ENCODE assay signal across 13 cellular contexts in the genomic region with DNA sequence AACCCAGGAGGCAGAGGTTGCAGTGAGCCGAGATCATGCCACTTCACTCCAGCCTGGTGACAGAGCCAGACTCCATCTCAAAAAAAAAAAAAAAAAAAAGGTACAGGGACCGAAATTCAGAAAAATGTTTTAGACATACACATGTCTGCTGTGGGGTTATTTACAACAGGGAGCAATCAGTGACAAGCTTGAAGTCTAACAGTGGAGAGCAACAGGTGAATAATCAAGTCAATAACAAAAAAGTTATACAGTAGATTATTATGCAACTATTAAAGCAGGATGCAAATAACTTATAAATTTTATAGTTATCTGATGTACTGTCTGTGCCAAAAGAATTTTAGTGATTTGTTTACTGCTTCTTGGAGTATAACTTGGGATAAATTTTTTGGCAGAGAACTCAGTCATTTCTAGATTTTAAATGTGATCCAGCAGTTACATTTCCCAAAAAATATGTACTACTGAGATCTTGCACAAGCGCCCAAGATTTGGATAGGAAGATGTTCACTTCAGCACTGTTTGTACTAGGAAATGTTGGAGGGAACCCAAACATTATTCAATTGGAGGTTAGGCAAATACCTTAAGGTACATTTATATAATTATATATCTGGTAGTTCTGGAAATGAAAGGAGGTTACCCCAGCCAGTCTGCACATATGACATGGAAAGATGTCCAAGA. TPM values are rescaled to one million over a fixed set of nuclear protein-coding genes. Genes with fewer than 3 reads are reported as not detected.
DNase-seq lines count a peak whose midpoint lies in the region; ATAC-seq, FAIRE-seq and TF ChIP-seq lines count a peak whose summit lies in the region.
"Had no signal": no experiment of that assay in that cellular context is flagged by ENCODE, and none has a peak within 500 bp of the region (broad histone marks: within the 10 kb centered on the region; RNA-seq: fewer than 3 reads in every experiment).

No MANE protein-coding gene starts in this region.

- H3K36me3 ChIP-seq in HEK293 (ENCODE audit: control insufficient read depth in 2 of 2, insufficient read depth in 1 of 2, low read length in 2 of 2) (peaks cover 0 to 10% of the 10 kb centered on the region in 2 experiments; a peak in 2 of 3 replicates), GM12878 (ENCODE audit: control insufficient read depth in 2 of 2, insufficient read depth in 2 of 2, low read length in 1 of 2) (peaks cover 4 to 13% of the 10 kb centered on the region in 2 experiments; a peak in 3 of 4 replicates)

- intact Hi-C loops in GM12878 (cut with micrococcal nuclease; ENCODE audit: unreplicated experiment), result loop anchor here (2.0 kb wide), 1 partner anchor 43 kb away; no protein-coding TSS in a partner anchor

- in situ Hi-C loops in GM12878 (cut with MboI), result no loop called here

- RAD21 ChIA-PET in GM12878 (lab: Charles Lee; ENCODE audit: unreplicated experiment), result no interaction called here

- H3K9me3 Mint-ChIP-seq in naive thymus-derived CD8-positive, alpha-beta T cell, result no peaks in the 10 kb centered on the region
- no peaks in the 10 kb centered on the region for H3K9me3 Mint-ChIP-seq in chondrocyte (ENCODE audit: low read depth)

- peaks cover 8 to 31% (median 28%) of the 10 kb centered on the region in 4 donors for H3K4me1 Mint-ChIP-seq in naive thymus-derived CD8-positive, alpha-beta T cell
- H3K4me1 Mint-ChIP-seq in chondrocyte (ENCODE audit: low read depth), result peaks cover 5% of the 10 kb centered on the region

- no peaks in the 10 kb centered on the region for H3K9me3 ChIP-seq in HEK293 (ENCODE audit: control insufficient read depth, insufficient read depth, low read depth, low read length)
- no peaks in the 10 kb centered on the region for H3K9me3 ChIP-seq in GM12878 (replicated peaks; ENCODE audit: control insufficient read depth, insufficient read depth, low read length)

- FAIRE-seq in GM12878 (lab: Jason Lieb, UNC), result no peak
- FAIRE-seq: keratinocyte had no signal

- TF ChIP-seq RAD21 in GM12878 (IDR thresholded peaks at IDR 0.05; ENCODE audit: insufficient read depth, low read depth, low read length), result no peak

- no peak overlapping the region for H2AFZ ChIP-seq in GM12878 (ENCODE audit: control insufficient read depth, low read depth, low read length)

- 0 out of 2 replicates have a peak overlapping the region, but pooled peaks have one; percentile 22 for H3K4me2 ChIP-seq in GM12878 (ENCODE audit: control insufficient read depth, insufficient read depth)

- BruUV-seq in GM12878 (replicated peaks; lab: Mats Ljungman, UMichigan), result no TSS peak

- H3K27ac ChIP-seq in HEK293 (ENCODE audit: extremely low read depth, low read depth, low read length), result no peak overlapping the region
- no peak overlapping the region for H3K27ac ChIP-seq in GM12878 (ENCODE audit: control insufficient read depth, insufficient read depth)

- peaks cover 0 to 24% (median 2%) of the 10 kb centered on the region in 3 donors for H3K36me3 Mint-ChIP-seq in naive thymus-derived CD8-positive, alpha-beta T cell
- peaks cover 7% of the 10 kb centered on the region for H3K36me3 Mint-ChIP-seq in chondrocyte (ENCODE audit: low read depth)

- SMC1A ChIA-PET in GM12878 (lab: Charles Lee; ENCODE audit: uncharacterized antibody, unreplicated experiment), result interaction anchor here (0.5 kb wide), 1 partner anchor 68 kb away, joined by 3 read pairs; no protein-coding TSS in a partner anchor

- WGBS in GM12878 (ENCODE audit: insufficient coverage, insufficient replicate concordance, low lambda C conversion rate, missing lambda C conversion rate), result 78% methylated on average over 3 of the region's 3 CpGs

- H3K9ac ChIP-seq in GM12878 (ENCODE audit: control insufficient read depth, insufficient read depth, low read length), result no peak overlapping the region

- TF ChIP-seq CTCF in AG10803 (conservative IDR thresholded peaks at IDR 0.05; ENCODE audit: low read length), result no peak
- TF ChIP-seq CTCF in HEK293 (tag by site-specific recombination; IDR thresholded peaks at IDR 0.05), result no peak
- no peak for TF ChIP-seq CTCF in GM12878 (IDR thresholded peaks at IDR 0.05 in 2 of 3, conservative IDR thresholded peaks at IDR 0.05 in 1 of 3; ENCODE audit: control insufficient read depth in 2 of 3, extremely low read depth in 1 of 3, insufficient read depth in 1 of 3, low read depth in 3 of 3, low read length in 3 of 3)
- no peak for TF ChIP-seq CTCF in chondrocyte (IDR thresholded peaks at IDR 0.05)

- H3K4me1 ChIP-seq in HEK293 (ENCODE audit: control insufficient read depth, insufficient read depth, low read length), result no peaks in the 10 kb centered on the region
- peaks cover 11% of the 10 kb centered on the region for H3K4me1 ChIP-seq in GM12878 (ENCODE audit: control insufficient read depth, insufficient read depth, low read length)

- CTCF ChIA-PET in HEK293 (lab: Yijun Ruan, JAX), result no interaction called here
- CTCF ChIA-PET in GM12878 (lab: Yijun Ruan, JAX), result interaction anchor here (0.7 to 1.0 kb wide), 2 partner anchors 33 to 520 kb away, joined by 3 read pairs; no protein-coding TSS in a partner anchor

- peak overlapping the region in 7 of 10 donors; percentile 29 to 94 (median 67) for H3K27ac Mint-ChIP-seq in naive thymus-derived CD8-positive, alpha-beta T cell
- no peak overlapping the region for H3K27ac Mint-ChIP-seq in chondrocyte (ENCODE audit: unreplicated experiment)

- no peaks in the 10 kb centered on the region for H3K27me3 ChIP-seq in GM12878 (replicated peaks in 1 of 2; ENCODE audit: control insufficient read depth in 2 of 2, insufficient read depth in 2 of 2, low read length in 1 of 2)

- DNase-seq in AG10803 (ENCODE audit: low read depth) (peak; percentile 81), GM12878 (ENCODE audit: low read depth, low spot score) (no peak), NCI-H2107 (lab: John Stamatoyannopoulos, UW) (no peak), chondrocyte (ENCODE audit: low spot score) (no peak), SHP77 (lab: John Stamatoyannopoulos, UW) (no peak)
- DNase-seq in naive thymus-derived CD8-positive, alpha-beta T cell, result no peak
- no peak for DNase-seq in activated naive CD4-positive, alpha-beta T cell treated with anti-CD3 and anti-CD28 coated beads, Interleukin-2, amount 50 U/mL, for 16 hours
- DNase-seq: COR-L47, erythroblast, NCI-H2227 treated with DMSO at 0.1 percent for 48 hours, occipital lobe had no signal

- TF ChIP-seq POLR2A in GM12878 (IDR thresholded peaks at IDR 0.05; ENCODE audit: low read depth, low read length), result no peak

- H3K4me3 Mint-ChIP-seq in naive thymus-derived CD8-positive, alpha-beta T cell, result peak overlapping the region in 3 of 10 donors; percentile 11 to 55 (median 26)
- H3K4me3 Mint-ChIP-seq in chondrocyte (ENCODE audit: unreplicated experiment), result no peak overlapping the region

- no peak for TF ChIP-seq EP300 in GM12878 (IDR thresholded peaks at IDR 0.05; ENCODE audit: borderline replicate concordance in 1 of 2, control insufficient read depth in 1 of 2, low read depth in 2 of 2, low read length in 2 of 2)

- H3K79me2 ChIP-seq in GM12878 (ENCODE audit: control insufficient read depth, insufficient read depth, low read length), result no peaks in the 10 kb centered on the region; the same call in 1 of the 2 replicates

- no peaks in the 10 kb centered on the region for H3K27me3 Mint-ChIP-seq in naive thymus-derived CD8-positive, alpha-beta T cell
- no peaks in the 10 kb centered on the region for H3K27me3 Mint-ChIP-seq in chondrocyte (ENCODE audit: low read depth)

- H3K4me3 ChIP-seq in AG10803 (ENCODE audit: low read length), result no peak overlapping the region
- H3K4me3 ChIP-seq in HEK293 (ENCODE audit: low read depth, low read length), result no peak overlapping the region
- H3K4me3 ChIP-seq in GM12878, result no peak overlapping the region

- POLR2A ChIA-PET in HEK293 (lab: Yijun Ruan, JAX), result no interaction called here
- POLR2A ChIA-PET in GM12878 (lab: Charles Lee), result interaction anchor here (0.7 kb wide), 2 partner anchors 37 to 56 kb away, joined by 7 read pairs; no protein-coding TSS in a partner anchor
- POLR2A ChIA-PET in naive thymus-derived CD8-positive, alpha-beta T cell (lab: Charles Lee), result interaction anchor here (0.6 to 1.9 kb wide), 10 partner anchors 20 to 236 kb away, joined by 3 to 8 read pairs (median 4); partner anchors contain the start of gene POLR3E

- ATAC-seq in GM12878, result no peak
- ATAC-seq in naive thymus-derived CD8-positive, alpha-beta T cell, result no peak

- no peaks in the 10 kb centered on the region for H4K20me1 ChIP-seq in GM12878 (ENCODE audit: control insufficient read depth, insufficient read depth)

RNA-seq across cellular contexts. Expression of gene EEF2K, which starts 34.1 kb away (rescaled TPM):
- total RNA-seq in GM12878 (2013; cell fraction: nucleolus; rRNA removed), result 97.4 and 104 TPM in 2 replicates
- 11.1 and 11.9 TPM in 2 replicates for total RNA-seq in GM12878 (2014; rRNA removed)
- 14.6 and 14.7 TPM in 2 replicates for total RNA-seq in GM12878 (2014; rRNA removed; fragmentation: Illumina TruSeq; extraction: Trizol)
- total RNA-seq in GM12878 (2021), result 26.7 and 29.6 TPM in 2 replicates
- polyA plus RNA-seq in GM12878 (2011; ENCODE audit: low read depth), result 6.6 TPM
- 13.4 and 23.0 TPM in 2 replicates for polyA plus RNA-seq in GM12878 (2011; rRNA removed)
- polyA plus RNA-seq in GM12878 (2011; cell fraction: cytosol; rRNA removed), result 32.0 and 43.1 TPM in 2 replicates
- 54.2 and 56.6 TPM in 2 replicates for polyA plus RNA-seq in GM12878 (2011; cell fraction: nucleus; rRNA removed)
- 8.8 and 10.3 TPM in 2 replicates for polyA plus RNA-seq in GM12878 (2012)
- 11.6 and 19.2 TPM in 2 replicates for polyA plus RNA-seq in GM12878 (2014; fragmentation: Illumina TruSeq; extraction: Trizol)
- 1 to 10 TPM; 2.0 to 2.4 TPM for polyA plus RNA-seq in GM12878 (2014; fragmentation: Nextera tagmentation; extraction: Ambion mirVana)
- polyA plus RNA-seq in GM12878 (2014; rRNA removed), result 12.6 and 14.9 TPM in 2 replicates
- 10 to 100 TPM; 10.3 to 10.6 TPM for polyA plus RNA-seq in GM12878 (2016; fragmentation: Nextera tagmentation; extraction: Ambion mirVana)
- 61.4 and 62.1 TPM in 2 replicates for polyA minus RNA-seq in GM12878 (2011; rRNA and poly(A)+ RNA removed)
- 17.2 and 17.9 TPM in 2 replicates for polyA minus RNA-seq in GM12878 (2011; cell fraction: cytosol; rRNA and poly(A)+ RNA removed)
- polyA minus RNA-seq in GM12878 (2011; cell fraction: nucleus; rRNA and poly(A)+ RNA removed), result 14.6 and 38.2 TPM in 2 replicates
- total RNA-seq in naive thymus-derived CD8-positive, alpha-beta T cell, result 10 to 100 TPM; 24.3 to 25.3 TPM
- polyA plus RNA-seq in naive thymus-derived CD8-positive, alpha-beta T cell, result 1 to 10 TPM; 2.0 to 3.2 (median 3.1) TPM
- total RNA-seq in chondrocyte, result 32.6 to 37.5 TPM (median 34.3 TPM) in 3 replicates

RNA-seq across cellular contexts. Expression of gene POLR3E, which starts 57.0 kb away (rescaled TPM):
- total RNA-seq in GM12878 (2013; cell fraction: nucleolus; rRNA removed), result 132 and 140 TPM in 2 replicates
- total RNA-seq in GM12878 (2014; rRNA removed), result 34.6 and 36.8 TPM in 2 replicates
- 39.1 and 41.0 TPM in 2 replicates for total RNA-seq in GM12878 (2014; rRNA removed; fragmentation: Illumina TruSeq; extraction: Trizol)
- 52.0 and 54.0 TPM in 2 replicates for total RNA-seq in GM12878 (2021)
- 11.1 TPM for polyA plus RNA-seq in GM12878 (2011; ENCODE audit: low read depth)
- polyA plus RNA-seq in GM12878 (2011; rRNA removed), result 49.4 and 79.5 TPM in 2 replicates
- polyA plus RNA-seq in GM12878 (2011; cell fraction: cytosol; rRNA removed), result 66.7 and 74.8 TPM in 2 replicates
- 151 and 224 TPM in 2 replicates for polyA plus RNA-seq in GM12878 (2011; cell fraction: nucleus; rRNA removed)
- 21.4 and 23.0 TPM in 2 replicates for polyA plus RNA-seq in GM12878 (2012)
- 30.0 and 57.6 TPM in 2 replicates for polyA plus RNA-seq in GM12878 (2014; fragmentation: Illumina TruSeq; extraction: Trizol)
- polyA plus RNA-seq in GM12878 (2014; fragmentation: Nextera tagmentation; extraction: Ambion mirVana), result 10 to 100 TPM; 11.1 to 15.5 TPM
- polyA plus RNA-seq in GM12878 (2014; rRNA removed), result 42.0 and 48.5 TPM in 2 replicates
- 10 to 100 TPM; 35.2 to 40.2 TPM for polyA plus RNA-seq in GM12878 (2016; fragmentation: Nextera tagmentation; extraction: Ambion mirVana)
- polyA minus RNA-seq in GM12878 (2011; rRNA and poly(A)+ RNA removed), result 180 and 257 TPM in 2 replicates
- polyA minus RNA-seq in GM12878 (2011; cell fraction: cytosol; rRNA and poly(A)+ RNA removed), result 22.6 and 39.0 TPM in 2 replicates
- 44.4 and 81.2 TPM in 2 replicates for polyA minus RNA-seq in GM12878 (2011; cell fraction: nucleus; rRNA and poly(A)+ RNA removed)
- 100 to 1,000 TPM; 107 to 110 TPM for total RNA-seq in naive thymus-derived CD8-positive, alpha-beta T cell
- polyA plus RNA-seq in naive thymus-derived CD8-positive, alpha-beta T cell, result 10 to 100 TPM; 11.1 to 13.9 (median 11.5) TPM
- 25.2 to 34.8 TPM (median 26.7 TPM) in 3 replicates for total RNA-seq in chondrocyte
